In the genomic region with DNA sequence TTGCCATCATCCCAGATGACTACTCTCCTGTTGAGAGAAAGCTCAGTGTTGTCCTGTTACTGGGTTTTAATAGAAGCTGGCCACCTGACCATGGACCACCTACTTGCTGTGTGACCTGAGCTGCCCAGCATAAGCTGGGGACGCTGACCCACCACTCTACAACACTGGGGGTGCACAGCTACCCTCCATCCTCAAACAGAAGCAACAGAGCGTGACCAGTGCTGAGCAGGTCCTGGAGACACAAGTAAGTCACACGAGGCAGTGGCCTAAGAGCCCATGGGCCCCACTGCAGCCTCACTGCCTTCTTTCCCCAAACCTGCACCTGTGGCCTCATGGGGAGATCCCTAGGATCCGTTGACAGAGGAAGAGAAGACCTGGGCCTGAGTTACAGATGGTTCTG, we compare ENCODE assay signal across 19 cellular contexts.
"Had no signal": no experiment of that assay in that cellular context is flagged by ENCODE, and none has a peak within 500 bp of the region (broad histone marks: within the 10 kb centered on the region; RNA-seq: fewer than 3 reads in every experiment).

No MANE protein-coding gene starts in this region.

- ATAC-seq: heart left ventricle; left colon; left ventricle myocardium superior; right cardiac atrium; stimulated activated naive CD8-positive, alpha-beta T cell treated with anti-CD3 and anti-CD28 coated beads, Interleukin-15, Interleukin-2, amounts not matched to agents 100 U/mL and 50 U/mL, for 24 hours had no signal

- H3K27me3 ChIP-seq: ovary, testis, tibial nerve had no signal

- H3K36me3 ChIP-seq: heart left ventricle, ovary, tibial nerve had no signal

- H3K9me3 ChIP-seq: heart left ventricle, ovary, testis, tibial nerve had no signal

- H3K9me3 Mint-ChIP-seq: neural crest cell had no signal

- H3K27ac Mint-ChIP-seq: progenitor cell of endocrine pancreas had no signal

- H3K4me3 ChIP-seq: coronary artery, heart left ventricle, lung, ovary, testis, tibial nerve had no signal

- H3K4me1 Mint-ChIP-seq: neural crest cell had no signal

- DNase-seq: effector CD4-positive, alpha-beta T cell; heart left ventricle; hippocampal formation; left colon; left ventricle myocardium superior; mesenchymal stem cell; midbrain; nucleus accumbens; ovary; right cardiac atrium; small intestine; stimulated activated CD4-positive, alpha-beta T cell treated with anti-CD3 and anti-CD28 coated beads, Interleukin-12 subunit alpha, Interleukin-12 subunit beta, amount 100 ng/mL, for 4 hours; stimulated activated naive CD8-positive, alpha-beta T cell treated with anti-CD3 and anti-CD28 coated beads, Interleukin-15, Interleukin-2, amounts not matched to agents 100 U/mL and 50 U/mL, for 24 hours; testis had no signal

- H3K27ac ChIP-seq: coronary artery, heart left ventricle, ovary, testis, tibial nerve had no signal

- H3K4me3 Mint-ChIP-seq: neural crest cell had no signal

- H3K4me1 ChIP-seq: heart left ventricle, testis had no signal
